In the genomic region with DNA sequence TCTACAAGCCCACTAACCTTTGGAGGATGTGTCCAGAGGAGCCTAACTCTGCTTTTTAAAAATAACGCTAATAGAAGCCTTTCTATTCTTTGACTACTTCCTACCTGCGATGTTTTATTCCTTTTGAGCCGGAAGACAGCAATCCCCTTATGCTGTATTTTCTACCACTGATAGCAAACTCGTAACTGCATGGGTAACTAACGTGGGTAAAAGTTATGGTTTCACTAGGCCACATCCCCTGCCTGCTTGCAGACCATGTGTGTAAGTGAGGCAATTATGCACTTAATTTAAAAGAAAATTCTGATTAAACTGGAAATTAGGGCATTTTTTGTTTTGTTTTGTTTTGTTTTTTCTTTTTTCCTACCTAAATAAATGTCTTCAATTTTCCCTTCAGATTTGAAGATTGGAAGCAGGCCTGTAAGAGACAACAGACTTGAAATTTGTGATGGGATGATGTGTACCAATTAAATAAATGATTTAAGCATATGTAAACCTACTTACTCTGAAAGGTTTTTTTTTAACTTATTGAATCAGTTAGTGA, we compare ENCODE assay signal across 8 cellular contexts. TPM values are rescaled to one million over a fixed set of nuclear protein-coding genes. Genes with fewer than 3 reads are reported as not detected.
DNase-seq lines count a peak whose midpoint lies in the region; ATAC-seq, FAIRE-seq and TF ChIP-seq lines count a peak whose summit lies in the region.

No MANE protein-coding gene starts in this region.

- FAIRE-seq in A549 (lab: Jason Lieb, UNC) (no peak), RCC 7860 (lab: Jason Lieb, UNC) (peak; percentile 43), GM12891 (lab: Jason Lieb, UNC) (no peak)

- peak overlapping the region; percentile 96 for H3K27ac ChIP-seq in A549
- peak overlapping the region; percentile 98 for H3K27ac ChIP-seq in naive thymus-derived CD4-positive, alpha-beta T cell (ENCODE audit: low read depth, low read length)

- WGBS in A549 (ENCODE audit: missing lambda C conversion rate) = 1% methylated on average over 5 of the region's 5 CpGs

- H3K4me3 ChIP-seq in A549 (peak overlapping the region; percentile 70), endocrine pancreas (ENCODE audit: control insufficient read depth, insufficient read depth, low read length) (peak overlapping the region; percentile 96)
- H3K4me3 ChIP-seq in naive thymus-derived CD4-positive, alpha-beta T cell (ENCODE audit: low read length) = peak overlapping the region; percentile 98

- peaks cover 0 to 15% (median 10%) of the 10 kb centered on the region in 5 donors for H3K36me3 Mint-ChIP-seq in naive thymus-derived CD4-positive, alpha-beta T cell

- TF ChIP-seq POLR2A in A549 (IDR thresholded peaks at IDR 0.05; ENCODE audit: low read length) = no peak
- no peak for TF ChIP-seq POLR2A in GM12891 (IDR thresholded peaks at IDR 0.05; ENCODE audit: low read depth, low read length)

- peaks cover 11 to 49% (median 38%) of the 10 kb centered on the region in 7 donors for H3K4me1 Mint-ChIP-seq in naive thymus-derived CD4-positive, alpha-beta T cell

- H3K36me3 ChIP-seq in endocrine pancreas (ENCODE audit: control insufficient read depth, insufficient read depth, low read length) = no peaks in the 10 kb centered on the region
- H3K36me3 ChIP-seq in naive thymus-derived CD4-positive, alpha-beta T cell (ENCODE audit: control insufficient read depth in 2 of 3, insufficient read depth in 3 of 3, low read length in 3 of 3) = peaks cover 0 to 14% (median 3%) of the 10 kb centered on the region in 3 experiments

- H3K27me3 Mint-ChIP-seq in naive thymus-derived CD4-positive, alpha-beta T cell = no peaks in the 10 kb centered on the region

- DNase-seq in A549 (ENCODE audit: low read depth in 1 of 2, low spot score in 1 of 2) = peak in 1 of 2 experiments; percentile 9
- no peak for DNase-seq in RCC 7860 (ENCODE audit: low spot score)
- peak in 1 of 9 donors; percentile 29 for DNase-seq in naive thymus-derived CD4-positive, alpha-beta T cell
- no peak for DNase-seq in 8988T
- no peak for DNase-seq in GM12891 (ENCODE audit: insufficient read length, low spot score)

- no peak for TF ChIP-seq CTCF in A549 (IDR thresholded peaks at IDR 0.05)

- TF ChIP-seq RAD21 in A549 (conservative IDR thresholded peaks at IDR 0.05 in 1 of 2, IDR thresholded peaks at IDR 0.05 in 1 of 2) = no peak

- H3K9ac ChIP-seq in endocrine pancreas (ENCODE audit: control insufficient read depth, insufficient read depth, low read length) = peak overlapping the region; percentile 75

- H3K9me3 ChIP-seq in A549 (no peaks in the 10 kb centered on the region), endocrine pancreas (ENCODE audit: control insufficient read depth, low read length) (no peaks in the 10 kb centered on the region)
- H3K9me3 ChIP-seq in naive thymus-derived CD4-positive, alpha-beta T cell (ENCODE audit: control insufficient read depth in 2 of 3, low read length in 3 of 3) = no peaks in the 10 kb centered on the region

- H3K4me2 ChIP-seq in A549 = peak overlapping the region; percentile 80

- H3K9me3 Mint-ChIP-seq in naive thymus-derived CD4-positive, alpha-beta T cell = no peaks in the 10 kb centered on the region

- TF ChIP-seq EP300 in A549 (IDR thresholded peaks at IDR 0.05) = no peak

- CTCF ChIA-PET in A549 (lab: Yijun Ruan, JAX) = no interaction called here
- CTCF ChIA-PET in naive thymus-derived CD4-positive, alpha-beta T cell (lab: Charles Lee) = no interaction called here

- ATAC-seq in A549 (peak; percentile 31 to 32; a peak in 4 of 6 replicates), GM18499 (IDR thresholded peaks at IDR 0.05; ENCODE audit: insufficient read depth, unreplicated experiment) (peak; percentile 22), HG02938 (IDR thresholded peaks at IDR 0.05; ENCODE audit: unreplicated experiment) (peak; percentile 21)
- ATAC-seq in naive thymus-derived CD4-positive, alpha-beta T cell = no peak

- intact Hi-C loops in naive thymus-derived CD4-positive, alpha-beta T cell (cut with micrococcal nuclease) = loop anchor here (1.0 to 10.0 kb wide), 3 partner anchors 402 to 1088 kb away; partner anchors contain the start of genes KLHL32 (in 1 of the 2) and MANEA (in 1 of the 2)

- H3K27ac Mint-ChIP-seq in naive thymus-derived CD4-positive, alpha-beta T cell = peak overlapping the region; percentile 98 to 100 (median 100)

- peak overlapping the region; percentile 96 to 100 (median 98) for H3K4me3 Mint-ChIP-seq in naive thymus-derived CD4-positive, alpha-beta T cell

- POLR2A ChIA-PET in A549 (lab: Yijun Ruan, JAX) = no interaction called here
- POLR2A ChIA-PET in naive thymus-derived CD4-positive, alpha-beta T cell (lab: Charles Lee) = interaction anchor here (0.6 to 1.1 kb wide), 6 partner anchors 8 to 946 kb away, joined by 3 to 5 read pairs (median 4); partner anchors contain the start of genes GPR63 and KLHL32

- H3K4me1 ChIP-seq in A549 = peaks cover 21% of the 10 kb centered on the region
- H3K4me1 ChIP-seq in endocrine pancreas (ENCODE audit: control insufficient read depth, insufficient read depth, low read length) = peaks cover 19% of the 10 kb centered on the region
- H3K4me1 ChIP-seq in naive thymus-derived CD4-positive, alpha-beta T cell (ENCODE audit: control insufficient read depth in 2 of 2, insufficient read depth in 2 of 2, low read length in 2 of 2) = peaks cover 13 to 19% of the 10 kb centered on the region in 2 donors

- no peaks in the 10 kb centered on the region for H3K27me3 ChIP-seq in endocrine pancreas (ENCODE audit: control insufficient read depth, insufficient read depth, low read length)
- no peaks in the 10 kb centered on the region for H3K27me3 ChIP-seq in naive thymus-derived CD4-positive, alpha-beta T cell (ENCODE audit: control insufficient read depth in 2 of 2, insufficient read depth in 2 of 2, low read length in 2 of 2)

TF ChIP-seq in A549, 52 proteins besides CTCF, POLR2A, EP300 and RAD21:
- TF ChIP-seq CEBPB (IDR thresholded peaks at IDR 0.05) (no peak), MYC (IDR thresholded peaks at IDR 0.05; ENCODE audit: borderline replicate concordance, low read length) (no peak), RFX5 (IDR thresholded peaks at IDR 0.05) (no peak), FOXS1 (CRISPR knock-in tag; IDR thresholded peaks at IDR 0.05) (no peak), NR3C1 (IDR thresholded peaks at IDR 0.05) (no peak), KDM1A (IDR thresholded peaks at IDR 0.05; ENCODE audit: low read depth) (no peak), ZNF302 (CRISPR knock-in tag; IDR thresholded peaks at IDR 0.05) (no peak), JUNB (IDR thresholded peaks at IDR 0.05) (no peak), HOXA7 (CRISPR knock-in tag; IDR thresholded peaks at IDR 0.05) (no peak), NPAS2 (CRISPR knock-in tag; IDR thresholded peaks at IDR 0.05; ENCODE audit: borderline replicate concordance) (no peak)

TF ChIP-seq in GM12891, 5 proteins besides CTCF, POLR2A, EP300 and RAD21:
- TF ChIP-seq POLR2AphosphoS5 (IDR thresholded peaks at IDR 0.05; ENCODE audit: low read depth, low read length) (no peak), POU2F2 (IDR thresholded peaks at IDR 0.05; ENCODE audit: low read depth, low read length) (no peak), PAX5 (IDR thresholded peaks at IDR 0.05; ENCODE audit: insufficient read depth, low read length, severe bottlenecking) (no peak), TAF1 (IDR thresholded peaks at IDR 0.05; ENCODE audit: low read depth, low read length) (no peak), SPI1 (IDR thresholded peaks at IDR 0.05; ENCODE audit: low read depth, low read length) (no peak)

RNA-seq across cellular contexts. Expression of gene UFL1, which starts 0.9 kb away (rescaled TPM):
- polyA plus RNA-seq in A549 (2011; rRNA removed) (11.7 and 12.0 TPM in 2 replicates), A549 (2017; fragmentation: RNase III; extraction: RNeasy Plus Mini Kit Qiagen cat#74134 plus additional on column Dnase treatment) (8.5 to 9.5 TPM (median 8.8 TPM) in 3 replicates)
- polyA plus RNA-seq in A549 (2012; cell fraction: cytosol; rRNA removed) = 0.95 and 1.2 TPM in 2 replicates
- 1.4 and 2.4 TPM in 2 replicates for polyA plus RNA-seq in A549 (2012; cell fraction: nucleus; rRNA removed)
- polyA minus RNA-seq in A549 (2011; rRNA and poly(A)+ RNA removed) = 2.9 and 3.2 TPM in 2 replicates
- 10 to 100 TPM; 15.0 to 34.9 (median 22.2) TPM for total RNA-seq in naive thymus-derived CD4-positive, alpha-beta T cell
- polyA plus RNA-seq in naive thymus-derived CD4-positive, alpha-beta T cell = 10 to 100 TPM; 17.7 to 21.3 TPM
- polyA plus RNA-seq in GM12891 (2012; ENCODE audit: low read depth, missing spikeins) = 10.2 TPM

RNA-seq across cellular contexts. Expression of gene FHL5, which starts 40.4 kb away (rescaled TPM):
- polyA plus RNA-seq in A549 (2011; rRNA removed) = not detected in 2 replicates
- not detected in 2 replicates for polyA plus RNA-seq in A549 (2012; cell fraction: cytosol; rRNA removed)
- polyA plus RNA-seq in A549 (2012; cell fraction: nucleus; rRNA removed) = not detected in 2 replicates
- polyA plus RNA-seq in A549 (2017; fragmentation: RNase III; extraction: RNeasy Plus Mini Kit Qiagen cat#74134 plus additional on column Dnase treatment) = not detected in 3 replicates
- polyA minus RNA-seq in A549 (2011; rRNA and poly(A)+ RNA removed) = not detected in 2 replicates
- total RNA-seq in naive thymus-derived CD4-positive, alpha-beta T cell = not detected
- polyA plus RNA-seq in naive thymus-derived CD4-positive, alpha-beta T cell = not detected
- not detected for polyA plus RNA-seq in GM12891 (2012; ENCODE audit: low read depth, missing spikeins)
